ENCODE assay signal across 12 cellular contexts in the genomic region with DNA sequence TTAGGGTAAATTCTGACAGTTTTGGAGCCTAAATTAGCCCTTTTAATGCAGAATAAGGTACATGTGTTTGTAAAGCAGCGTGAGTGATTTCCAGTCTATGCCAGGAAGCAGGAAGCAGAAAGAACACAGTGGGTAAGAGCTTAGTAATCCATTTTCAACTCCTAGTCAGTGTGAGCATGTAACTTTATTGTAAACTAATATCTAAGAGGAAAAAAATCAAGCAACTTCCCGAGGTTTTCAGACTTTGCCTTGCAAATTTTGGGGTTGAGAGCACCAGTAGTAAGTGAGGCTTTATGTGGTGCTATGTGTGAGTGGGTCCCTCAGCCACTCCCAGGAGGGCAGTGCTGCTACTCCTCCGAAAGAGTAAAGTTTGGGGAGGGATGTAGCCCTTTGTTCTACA. TPM values are rescaled to one million over a fixed set of nuclear protein-coding genes. Genes with fewer than 3 reads are reported as not detected.
DNase-seq lines count a peak whose midpoint lies in the region; ATAC-seq and TF ChIP-seq lines count a peak whose summit lies in the region.
"Had no signal": no experiment of that assay in that cellular context is flagged by ENCODE, and none has a peak within 500 bp of the region (broad histone marks: within the 10 kb centered on the region; RNA-seq: fewer than 3 reads in every experiment).

No MANE protein-coding gene starts in this region.

- WGBS in heart left ventricle, 4 donors = 51 to 63% (median 60%) methylated on average over 3 of the region's 3 CpGs
- WGBS in transverse colon (ENCODE audit: low coverage in 1 of 2), 2 donors = 40 to 49% methylated on average over 1 to 3 of the region's 3 CpGs

- H3K4me1 ChIP-seq in heart left ventricle (peaks cover 6 to 87% (median 67%) of the 10 kb centered on the region in 12 donors), ascending aorta (peaks cover 21 to 61% of the 10 kb centered on the region in 2 donors), transverse colon (peaks cover 34 to 86% (median 71%) of the 10 kb centered on the region in 4 donors)

- TF ChIP-seq POLR2A in heart left ventricle (IDR thresholded peaks at IDR 0.05) (no peak), transverse colon (IDR thresholded peaks at IDR 0.05) (no peak)

- TF ChIP-seq CTCF in heart left ventricle (IDR thresholded peaks at IDR 0.05) = no peak
- no peak for TF ChIP-seq CTCF in ascending aorta (IDR thresholded peaks at IDR 0.05)
- no peak for TF ChIP-seq CTCF in transverse colon (IDR thresholded peaks at IDR 0.05)

- ATAC-seq in heart left ventricle = no peak
- no peak for ATAC-seq in HG03175 (IDR thresholded peaks at IDR 0.05; ENCODE audit: unreplicated experiment)
- ATAC-seq in GM21526 (IDR thresholded peaks at IDR 0.05; ENCODE audit: low FRiP score, unreplicated experiment) = no peak
- no peak for ATAC-seq in HG02571 (IDR thresholded peaks at IDR 0.05; ENCODE audit: unreplicated experiment)

- DNase-seq in heart left ventricle (no peak), cardiac septum (ENCODE audit: low spot score) (no peak), ascending aorta (ENCODE audit: low spot score in 2 of 2) (no peak), midbrain (lab: John Stamatoyannopoulos, UW) (peak; percentile 35), transverse colon (no peak)
- DNase-seq: activated CD4-positive, alpha-beta memory T cell treated with anti-CD3 and anti-CD28 coated beads for 36 hours; NCI-H1092 treated with DMSO at 0.1 percent for 48 hours; NCI-H82 had no signal

- no peak overlapping the region for H3K4me3 ChIP-seq in heart left ventricle
- H3K4me3 ChIP-seq in ascending aorta = peak overlapping the region in 1 of 2 donors; percentile 21
- peak overlapping the region in 1 of 4 donors; percentile 6 for H3K4me3 ChIP-seq in transverse colon

- intact Hi-C loops in heart left ventricle (cut with DNase I) (no loop called here), cardiac septum (cut with DNase I) (no loop called here), ascending aorta (cut with DNase I) (no loop called here), transverse colon (cut with DNase I; ENCODE audit: low total_unique reads) (no loop called here)

- no peaks in the 10 kb centered on the region for H3K9me3 ChIP-seq in heart left ventricle
- H3K9me3 ChIP-seq in ascending aorta = no peaks in the 10 kb centered on the region
- H3K9me3 ChIP-seq in transverse colon = no peaks in the 10 kb centered on the region

- no peak for TF ChIP-seq EP300 in transverse colon (IDR thresholded peaks at IDR 0.05; ENCODE audit: low read depth)

- H3K27ac ChIP-seq in heart left ventricle = peak overlapping the region in 10 of 12 donors; percentile 39 to 99 (median 96)
- H3K27ac ChIP-seq in ascending aorta = peak overlapping the region; percentile 96 to 97
- H3K27ac ChIP-seq in transverse colon = peak overlapping the region; percentile 95 to 98 (median 98)

- in situ Hi-C loops in transverse colon (cut with MboI; ENCODE audit: low pct_ligation_motif_present in 1 of 4, low pct_unique_long_range_greater_than_20kb in 1 of 4, low sequenced_read_pairs in 3 of 4) = no loop called here

- peaks cover 0 to 7% (median 3%) of the 10 kb centered on the region in 9 donors for H3K36me3 ChIP-seq in heart left ventricle
- peaks cover 0 to 3% of the 10 kb centered on the region in 2 donors for H3K36me3 ChIP-seq in ascending aorta
- peaks cover 0 to 2% (median 0%) of the 10 kb centered on the region in 4 donors for H3K36me3 ChIP-seq in transverse colon

- H3K27me3 ChIP-seq in heart left ventricle (no peaks in the 10 kb centered on the region), ascending aorta (no peaks in the 10 kb centered on the region), transverse colon (no peaks in the 10 kb centered on the region)

RNA-seq across cellular contexts. Expression of a gene that starts 2.9 kb away (rescaled TPM):
- total RNA-seq in heart left ventricle (10 to 100 TPM; 44.5 to 85.9 (median 66.7) TPM), cardiac septum (45.9 TPM), ascending aorta (5.0 TPM), transverse colon (10 to 100 TPM; 30.8 to 97.1 (median 67.8) TPM)
- 10 to 100 TPM; 10.9 to 27.0 TPM for polyA plus RNA-seq in heart left ventricle

RNA-seq across cellular contexts. Expression of a gene that starts 40.6 kb away (rescaled TPM):
- total RNA-seq in heart left ventricle = under 1 TPM in 1 of 9 donors, not detected in 8; 0.12 TPM
- not detected for polyA plus RNA-seq in heart left ventricle
- total RNA-seq in cardiac septum = not detected
- total RNA-seq in ascending aorta = not detected
- total RNA-seq in transverse colon = under 1 TPM in 1 of 4 donors, not detected in 3; 0.14 TPM
- total RNA-seq: activated CD4-positive, alpha-beta memory T cell treated with anti-CD3 and anti-CD28 coated beads for 36 hours; dermis microvascular lymphatic vessel endothelial cell had no signal
